14 cellular contexts compared by ENCODE assay signal in genomic region chrX:38816158-38816557, GRCh38. TPM values are rescaled to one million over a fixed set of nuclear protein-coding genes. Genes with fewer than 3 reads are reported as not detected.
DNase-seq lines count a peak whose midpoint lies in the region; ATAC-seq, FAIRE-seq and TF ChIP-seq lines count a peak whose summit lies in the region.
"Had no signal": no experiment of that assay in that cellular context is flagged by ENCODE, and none has a peak within 500 bp of the region (broad histone marks: within the 10 kb centered on the region; RNA-seq: fewer than 3 reads in every experiment).

No MANE protein-coding gene starts in this region.

- peaks cover 0 to 7% (median 0%) of the 10 kb centered on the region in 9 donors for H3K27me3 ChIP-seq in heart left ventricle
- H3K27me3 ChIP-seq in endothelial cell of umbilical vein (ENCODE audit: control insufficient read depth in 2 of 2, insufficient read depth in 2 of 2, low read length in 2 of 2) = no peaks in the 10 kb centered on the region
- no peaks in the 10 kb centered on the region for H3K27me3 ChIP-seq in stomach
- H3K27me3 ChIP-seq: thyroid gland had no signal

- H4K20me1 ChIP-seq in endothelial cell of umbilical vein (replicated peaks; ENCODE audit: control insufficient read depth, extremely low read depth, insufficient read depth, low read length) = no peaks in the 10 kb centered on the region

- FAIRE-seq in endothelial cell of umbilical vein (lab: Jason Lieb, UNC) = peak; percentile 55
- FAIRE-seq: G401.6 had no signal

- no peak overlapping the region for H3K9ac ChIP-seq in endothelial cell of umbilical vein (replicated peaks; ENCODE audit: extremely low read depth, insufficient read depth, low read length)

- intact Hi-C loops in heart left ventricle (cut with DNase I) = no loop called here
- intact Hi-C loops in left ventricle myocardium superior (cut with micrococcal nuclease) = no loop called here
- intact Hi-C loops in endothelial cell of umbilical vein (cut with micrococcal nuclease) = no loop called here
- intact Hi-C loops in stomach (cut with DNase I; ENCODE audit: low total_unique reads) = no loop called here

- no peaks in the 10 kb centered on the region for H3K9me1 ChIP-seq in endothelial cell of umbilical vein (replicated peaks; ENCODE audit: control insufficient read depth, extremely low read depth, insufficient read depth, low read length)

- no peak overlapping the region for H2AFZ ChIP-seq in endothelial cell of umbilical vein (ENCODE audit: low read depth, low read length)

- CTCF ChIA-PET in endothelial cell of umbilical vein (lab: Charles Lee) = no interaction called here

- POLR2A ChIA-PET in endothelial cell of umbilical vein (lab: Charles Lee) = no interaction called here

- TF ChIP-seq POLR2A in heart left ventricle (IDR thresholded peaks at IDR 0.05) (no peak), endothelial cell of umbilical vein (IDR thresholded peaks at IDR 0.05; ENCODE audit: low read depth, low read length) (no peak), stomach (IDR thresholded peaks at IDR 0.05) (no peak)

- no TSS peak for BruUV-seq in endothelial cell of umbilical vein (replicated peaks; lab: Mats Ljungman, UMichigan)

- TF ChIP-seq EP300 in stomach (IDR thresholded peaks at IDR 0.05) = no peak

- dilution Hi-C loops in endothelial cell of umbilical vein (cut with MboI; ENCODE audit: extremely low pct_ligation_motif_present, low sequenced_read_pairs) = no loop called here

- no peak overlapping the region for H3K4me2 ChIP-seq in endothelial cell of umbilical vein (ENCODE audit: insufficient read depth, low read length)

- H3K4me3 ChIP-seq in heart left ventricle (no peak overlapping the region), endothelial cell of umbilical vein (replicated peaks in 1 of 3; ENCODE audit: insufficient read depth in 1 of 3, low read depth in 1 of 3, low read length in 3 of 3) (no peak overlapping the region), stomach (no peak overlapping the region)
- H3K4me3 ChIP-seq: thyroid gland had no signal

- DNase-seq in heart left ventricle (no peak), left ventricle myocardium superior (no peak), T-helper 22 cell (ENCODE audit: low read depth) (peak; percentile 2), endothelial cell of umbilical vein (ENCODE audit: low read depth, low spot score) (no peak), stomach (no peak), NCI-H1092 (lab: John Stamatoyannopoulos, UW) (no peak), iPS-NIHi7 (ENCODE audit: extremely low spot score) (no peak)
- DNase-seq: AML-193, left colon, NCI-H187 treated with DMSO at 0.1 percent for 48 hours, thyroid gland had no signal

- H3K36me3 ChIP-seq in heart left ventricle (no peaks in the 10 kb centered on the region), endothelial cell of umbilical vein (ENCODE audit: control insufficient read depth in 2 of 2, extremely low read depth in 1 of 2, insufficient read depth in 2 of 2, low read length in 2 of 2) (no peaks in the 10 kb centered on the region), stomach (no peaks in the 10 kb centered on the region)
- H3K36me3 ChIP-seq: thyroid gland had no signal

- H3K9me3 ChIP-seq in heart left ventricle (peaks cover 0 to 5% (median 0%) of the 10 kb centered on the region in 12 donors), endothelial cell of umbilical vein (replicated peaks; ENCODE audit: control insufficient read depth, insufficient read depth, low read length) (no peaks in the 10 kb centered on the region), stomach (no peaks in the 10 kb centered on the region)
- H3K9me3 ChIP-seq: thyroid gland had no signal

- peak overlapping the region in 7 of 12 donors; percentile 5 to 67 (median 32) for H3K27ac ChIP-seq in heart left ventricle
- no peak overlapping the region for H3K27ac ChIP-seq in endothelial cell of umbilical vein (ENCODE audit: insufficient read depth, low read depth, low read length)
- peak overlapping the region in 4 of 5 donors; percentile 25 to 59 (median 52) for H3K27ac ChIP-seq in stomach
- H3K27ac ChIP-seq: thyroid gland had no signal

- H3K4me1 ChIP-seq in heart left ventricle = peaks cover 0 to 29% (median 9%) of the 10 kb centered on the region in 12 donors
- peaks cover 2% of the 10 kb centered on the region for H3K4me1 ChIP-seq in endothelial cell of umbilical vein (ENCODE audit: control insufficient read depth, extremely low read depth, insufficient read depth, low read length)
- peaks cover 0 to 16% (median 13%) of the 10 kb centered on the region in 4 donors for H3K4me1 ChIP-seq in stomach

- ATAC-seq in heart left ventricle (no peak), left ventricle myocardium superior (no peak), GM18520 (IDR thresholded peaks at IDR 0.05; ENCODE audit: unreplicated experiment) (no peak)

- WGBS in heart left ventricle, 4 donors = 77 to 89% (median 86%) methylated on average over 3 of the region's 3 CpGs
- WGBS in stomach, 5 donors = 61 to 72% (median 70%) methylated on average over 3 of the region's 3 CpGs

- H3K79me2 ChIP-seq in endothelial cell of umbilical vein (ENCODE audit: control insufficient read depth, insufficient read depth, low read length) = no peaks in the 10 kb centered on the region

- no peak for TF ChIP-seq CTCF in heart left ventricle (IDR thresholded peaks at IDR 0.05)
- TF ChIP-seq CTCF in endothelial cell of umbilical vein (IDR thresholded peaks at IDR 0.05; ENCODE audit: extremely low read depth in 1 of 2, insufficient read depth in 1 of 2, low read depth in 1 of 2, low read length in 2 of 2) = no peak
- TF ChIP-seq CTCF in stomach (IDR thresholded peaks at IDR 0.05) = no peak

TF ChIP-seq in endothelial cell of umbilical vein, 7 proteins besides CTCF, POLR2A, EP300 and RAD21:
- TF ChIP-seq MAX (IDR thresholded peaks at IDR 0.05; ENCODE audit: insufficient read depth, insufficient read length) (no peak), MYC (IDR thresholded peaks at IDR 0.05; ENCODE audit: low read depth, low read length) (no peak), FOS (IDR thresholded peaks at IDR 0.05; ENCODE audit: borderline replicate concordance, insufficient read depth, low read length) (no peak), GATA2 (IDR thresholded peaks at IDR 0.05; ENCODE audit: insufficient read depth, insufficient read length, low read depth, low read length) (no peak), JUN (IDR thresholded peaks at IDR 0.05; ENCODE audit: borderline replicate concordance, insufficient read depth, insufficient read length, low read depth) (no peak), EZH2 (IDR thresholded peaks at IDR 0.05; ENCODE audit: borderline replicate concordance, low read depth, low read length, severe bottlenecking) (no peak), POLR2AphosphoS5 (IDR thresholded peaks at IDR 0.05; ENCODE audit: insufficient read depth, low read depth, low read length) (no peak)

RNA-seq across cellular contexts. Expression of gene MID1IP1, which starts 14.9 kb away (rescaled TPM):
- total RNA-seq in heart left ventricle = 100 to 1,000 TPM in 1 of 9 donors, 10 to 100 TPM in 8; 21.0 to 146 (median 36.6) TPM
- 10 to 100 TPM; 19.2 to 32.0 TPM for polyA plus RNA-seq in heart left ventricle
- total RNA-seq in left ventricle myocardium superior = 50.9 TPM
- total RNA-seq in endothelial cell of umbilical vein = 22.4 and 25.1 TPM in 2 replicates
- 23.2 and 26.7 TPM in 2 replicates for polyA plus RNA-seq in endothelial cell of umbilical vein
- 12.6 and 16.3 TPM in 2 replicates for polyA plus RNA-seq in endothelial cell of umbilical vein (2011; cell fraction: cytosol; rRNA removed)
- 10.6 and 12.7 TPM in 2 replicates for polyA plus RNA-seq in endothelial cell of umbilical vein (2011; cell fraction: nucleus; rRNA removed)
- polyA plus RNA-seq in endothelial cell of umbilical vein (2012) = 11.8 and 17.5 TPM in 2 replicates
- polyA minus RNA-seq in endothelial cell of umbilical vein = 8.8 and 10.0 TPM in 2 replicates
- polyA minus RNA-seq in endothelial cell of umbilical vein (2011; cell fraction: cytosol; rRNA and poly(A)+ RNA removed) = 89.3 TPM
- polyA minus RNA-seq in endothelial cell of umbilical vein (2011; cell fraction: nucleus; rRNA and poly(A)+ RNA removed) = 6.5 and 12.2 TPM in 2 replicates
- 10 to 100 TPM; 16.7 to 69.3 (median 44.6) TPM for total RNA-seq in stomach
- 10 to 100 TPM; 31.1 to 59.4 (median 55.0) TPM for polyA plus RNA-seq in stomach
- total RNA-seq: HT1080 had no signal
